26 cellular contexts compared by ENCODE assay signal in genomic region chr13:103898481-103898880, GRCh38.
DNase-seq lines count a peak whose midpoint lies in the region; ATAC-seq and TF ChIP-seq lines count a peak whose summit lies in the region.
"Had no signal": no experiment of that assay in that cellular context is flagged by ENCODE, and none has a peak within 500 bp of the region (broad histone marks: within the 10 kb centered on the region; RNA-seq: fewer than 3 reads in every experiment).

No MANE protein-coding gene starts in this region.

- H3K9me3 Mint-ChIP-seq in GM23338: no peaks in the 10 kb centered on the region
- peaks cover 0 to 6% (median 2%) of the 10 kb centered on the region in 7 donors for H3K9me3 Mint-ChIP-seq in CD14-positive monocyte
- H3K9me3 Mint-ChIP-seq: CD8-positive, alpha-beta T cell had no signal

- no peak overlapping the region for H3K4me3 ChIP-seq in GM23338
- no peak overlapping the region for H3K4me3 ChIP-seq in mesendoderm (ENCODE audit: low read length)
- H3K4me3 ChIP-seq: A549, GM12878, K562, MG63 had no signal

- H3K27ac Mint-ChIP-seq in GM23338 (no peak overlapping the region), CD14-positive monocyte (no peak overlapping the region)
- H3K27ac Mint-ChIP-seq: CD8-positive, alpha-beta T cell had no signal

- in situ Hi-C loops in SK-MEL-5 (cut with HindIII; ENCODE audit: low pct_unique_long_range_greater_than_20kb, low sequenced_read_pairs): no loop called here

- H3K36me3 Mint-ChIP-seq in GM23338 (ENCODE audit: low read depth) (no peaks in the 10 kb centered on the region), CD14-positive monocyte (no peaks in the 10 kb centered on the region)
- H3K36me3 Mint-ChIP-seq: CD8-positive, alpha-beta T cell had no signal

- peak; percentile 67 for ATAC-seq in GM23338
- ATAC-seq in GM18867 (IDR thresholded peaks at IDR 0.05; ENCODE audit: unreplicated experiment): no peak
- ATAC-seq: A549; CD8-positive, alpha-beta T cell; GM12878; K562 had no signal

- no peaks in the 10 kb centered on the region for H3F3A ChIP-seq in GM23338 (replicated peaks; ENCODE audit: low read depth)

- H2AK5ac ChIP-seq in mesendoderm (ENCODE audit: low read length): no peak overlapping the region

- TF ChIP-seq CTCF in GM23338 (conservative IDR thresholded peaks at IDR 0.05; ENCODE audit: low read depth in 2 of 2) (peak in 1 of 2 experiments; percentile 52; a peak in 2 of 4 replicates), CD14-positive monocyte (IDR thresholded peaks at IDR 0.05) (no peak)

- H3K4ac ChIP-seq in mesendoderm (ENCODE audit: low read depth, low read length): no peak overlapping the region

- no peak overlapping the region for H3K27ac ChIP-seq in GM23338 (ENCODE audit: low read depth)
- H3K27ac ChIP-seq in mesendoderm (ENCODE audit: low read depth, low read length): no peak overlapping the region
- H3K27ac ChIP-seq: A549 had no signal

- no peak overlapping the region for H3K18ac ChIP-seq in mesendoderm (ENCODE audit: low read length)

- no peak overlapping the region for H4K5ac ChIP-seq in mesendoderm (ENCODE audit: low read length)

- H3K27me3 ChIP-seq in GM23338 (ENCODE audit: insufficient read depth) (no peaks in the 10 kb centered on the region), mesendoderm (ENCODE audit: insufficient read depth, low read length, poor library complexity) (no peaks in the 10 kb centered on the region)
- H3K27me3 ChIP-seq: MG63 had no signal

- H3K27me3 Mint-ChIP-seq in GM23338 (ENCODE audit: insufficient read depth, low read depth, poor library complexity) (no peaks in the 10 kb centered on the region), CD14-positive monocyte (ENCODE audit: low read depth in 3 of 3) (no peaks in the 10 kb centered on the region)

- intact Hi-C loops in CD14-positive monocyte (cut with micrococcal nuclease): no loop called here

- DNase-seq in GM23338 (ENCODE audit: low spot score): peak; percentile 6
- peak; percentile 64 for DNase-seq in SK-MEL-5 (ENCODE audit: low read depth, low spot score)
- peak; percentile 31 for DNase-seq in foreskin melanocyte
- DNase-seq in mesendoderm: peak; percentile 38
- DNase-seq in inferior parietal cortex (ENCODE audit: extremely low spot score): no peak
- DNase-seq in 8988T: no peak
- no peak for DNase-seq in CD14-positive monocyte (ENCODE audit: low spot score)
- DNase-seq: AML-193; C1 segment of cervical spinal cord; Caco-2; CD8-positive, alpha-beta T cell; GDM1; Kasumi-1; MG63; NCI-H1105 treated with DMSO at 0.1 percent for 48 hours; NCI-H146; NCI-H1930; NCI-H2107; NCI-H446; NCI-H524 treated with DMSO at 0.1 percent for 48 hours; NCI-H774; Right ventricle myocardium superior had no signal

- H2BK5ac ChIP-seq in mesendoderm (ENCODE audit: low read length): no peak overlapping the region

- H4K8ac ChIP-seq in mesendoderm (ENCODE audit: low read depth, low read length): no peak overlapping the region

- no peak overlapping the region for H3K23ac ChIP-seq in mesendoderm (ENCODE audit: low read length)

- H3K79me2 ChIP-seq in GM23338 (replicated peaks; ENCODE audit: insufficient read depth) (no peaks in the 10 kb centered on the region), mesendoderm (ENCODE audit: control insufficient read depth, insufficient read depth, low read length) (no peaks in the 10 kb centered on the region)

- no peaks in the 10 kb centered on the region for H3K4me1 Mint-ChIP-seq in GM23338
- H3K4me1 Mint-ChIP-seq in CD14-positive monocyte: no peaks in the 10 kb centered on the region

- no peaks in the 10 kb centered on the region for H3K9me2 ChIP-seq in GM23338 (ENCODE audit: insufficient read depth)

- no peak overlapping the region for H3K9ac ChIP-seq in mesendoderm (ENCODE audit: low read length)

- no peaks in the 10 kb centered on the region for H3K79me1 ChIP-seq in mesendoderm (ENCODE audit: low read length)

- H3K4me2 ChIP-seq in GM23338: no peak overlapping the region
- no peak overlapping the region for H3K4me2 ChIP-seq in mesendoderm (ENCODE audit: low read length)
- H3K4me2 ChIP-seq: A549 had no signal

- H2BK15ac ChIP-seq in mesendoderm (replicated peaks; ENCODE audit: low read depth): no peak overlapping the region

- no CpG with 5 or more reads among the region's 2 CpGs for WGBS in mesendoderm (ENCODE audit: extremely low coverage, insufficient coverage, low lambda C conversion rate)

- H3K36me3 ChIP-seq in GM23338 (ENCODE audit: insufficient read depth) (no peaks in the 10 kb centered on the region), mesendoderm (ENCODE audit: control insufficient read depth, insufficient read depth, low read length) (no peaks in the 10 kb centered on the region)
- H3K36me3 ChIP-seq: MG63 had no signal

- no peak overlapping the region for H2AFZ ChIP-seq in GM23338

- H4K20me1 ChIP-seq in GM23338 (replicated peaks; ENCODE audit: insufficient read depth): no peaks in the 10 kb centered on the region

- no peak overlapping the region for H2BK120ac ChIP-seq in mesendoderm (ENCODE audit: low read depth, low read length)

- no peaks in the 10 kb centered on the region for H3K4me1 ChIP-seq in GM23338 (ENCODE audit: insufficient read depth)
- H3K4me1 ChIP-seq in mesendoderm (ENCODE audit: control insufficient read depth, low read depth, low read length): no peaks in the 10 kb centered on the region
- H3K4me1 ChIP-seq: A549, Caco-2 had no signal

- no peak overlapping the region for H3K4me3 Mint-ChIP-seq in GM23338
- no peak overlapping the region for H3K4me3 Mint-ChIP-seq in CD14-positive monocyte
- H3K4me3 Mint-ChIP-seq: CD8-positive, alpha-beta T cell had no signal

- no peak overlapping the region for H3K56ac ChIP-seq in mesendoderm (ENCODE audit: low read length)

TF ChIP-seq in GM23338, 12 proteins besides CTCF, POLR2A, EP300 and RAD21 (continues in another document):
- TF ChIP-seq NANOG (IDR thresholded peaks at IDR 0.05; ENCODE audit: borderline replicate concordance): no peak
- no peak for TF ChIP-seq EZH2 (IDR thresholded peaks at IDR 0.05; ENCODE audit: low read depth, unreplicated experiment)
- TF ChIP-seq, protein P1, sequence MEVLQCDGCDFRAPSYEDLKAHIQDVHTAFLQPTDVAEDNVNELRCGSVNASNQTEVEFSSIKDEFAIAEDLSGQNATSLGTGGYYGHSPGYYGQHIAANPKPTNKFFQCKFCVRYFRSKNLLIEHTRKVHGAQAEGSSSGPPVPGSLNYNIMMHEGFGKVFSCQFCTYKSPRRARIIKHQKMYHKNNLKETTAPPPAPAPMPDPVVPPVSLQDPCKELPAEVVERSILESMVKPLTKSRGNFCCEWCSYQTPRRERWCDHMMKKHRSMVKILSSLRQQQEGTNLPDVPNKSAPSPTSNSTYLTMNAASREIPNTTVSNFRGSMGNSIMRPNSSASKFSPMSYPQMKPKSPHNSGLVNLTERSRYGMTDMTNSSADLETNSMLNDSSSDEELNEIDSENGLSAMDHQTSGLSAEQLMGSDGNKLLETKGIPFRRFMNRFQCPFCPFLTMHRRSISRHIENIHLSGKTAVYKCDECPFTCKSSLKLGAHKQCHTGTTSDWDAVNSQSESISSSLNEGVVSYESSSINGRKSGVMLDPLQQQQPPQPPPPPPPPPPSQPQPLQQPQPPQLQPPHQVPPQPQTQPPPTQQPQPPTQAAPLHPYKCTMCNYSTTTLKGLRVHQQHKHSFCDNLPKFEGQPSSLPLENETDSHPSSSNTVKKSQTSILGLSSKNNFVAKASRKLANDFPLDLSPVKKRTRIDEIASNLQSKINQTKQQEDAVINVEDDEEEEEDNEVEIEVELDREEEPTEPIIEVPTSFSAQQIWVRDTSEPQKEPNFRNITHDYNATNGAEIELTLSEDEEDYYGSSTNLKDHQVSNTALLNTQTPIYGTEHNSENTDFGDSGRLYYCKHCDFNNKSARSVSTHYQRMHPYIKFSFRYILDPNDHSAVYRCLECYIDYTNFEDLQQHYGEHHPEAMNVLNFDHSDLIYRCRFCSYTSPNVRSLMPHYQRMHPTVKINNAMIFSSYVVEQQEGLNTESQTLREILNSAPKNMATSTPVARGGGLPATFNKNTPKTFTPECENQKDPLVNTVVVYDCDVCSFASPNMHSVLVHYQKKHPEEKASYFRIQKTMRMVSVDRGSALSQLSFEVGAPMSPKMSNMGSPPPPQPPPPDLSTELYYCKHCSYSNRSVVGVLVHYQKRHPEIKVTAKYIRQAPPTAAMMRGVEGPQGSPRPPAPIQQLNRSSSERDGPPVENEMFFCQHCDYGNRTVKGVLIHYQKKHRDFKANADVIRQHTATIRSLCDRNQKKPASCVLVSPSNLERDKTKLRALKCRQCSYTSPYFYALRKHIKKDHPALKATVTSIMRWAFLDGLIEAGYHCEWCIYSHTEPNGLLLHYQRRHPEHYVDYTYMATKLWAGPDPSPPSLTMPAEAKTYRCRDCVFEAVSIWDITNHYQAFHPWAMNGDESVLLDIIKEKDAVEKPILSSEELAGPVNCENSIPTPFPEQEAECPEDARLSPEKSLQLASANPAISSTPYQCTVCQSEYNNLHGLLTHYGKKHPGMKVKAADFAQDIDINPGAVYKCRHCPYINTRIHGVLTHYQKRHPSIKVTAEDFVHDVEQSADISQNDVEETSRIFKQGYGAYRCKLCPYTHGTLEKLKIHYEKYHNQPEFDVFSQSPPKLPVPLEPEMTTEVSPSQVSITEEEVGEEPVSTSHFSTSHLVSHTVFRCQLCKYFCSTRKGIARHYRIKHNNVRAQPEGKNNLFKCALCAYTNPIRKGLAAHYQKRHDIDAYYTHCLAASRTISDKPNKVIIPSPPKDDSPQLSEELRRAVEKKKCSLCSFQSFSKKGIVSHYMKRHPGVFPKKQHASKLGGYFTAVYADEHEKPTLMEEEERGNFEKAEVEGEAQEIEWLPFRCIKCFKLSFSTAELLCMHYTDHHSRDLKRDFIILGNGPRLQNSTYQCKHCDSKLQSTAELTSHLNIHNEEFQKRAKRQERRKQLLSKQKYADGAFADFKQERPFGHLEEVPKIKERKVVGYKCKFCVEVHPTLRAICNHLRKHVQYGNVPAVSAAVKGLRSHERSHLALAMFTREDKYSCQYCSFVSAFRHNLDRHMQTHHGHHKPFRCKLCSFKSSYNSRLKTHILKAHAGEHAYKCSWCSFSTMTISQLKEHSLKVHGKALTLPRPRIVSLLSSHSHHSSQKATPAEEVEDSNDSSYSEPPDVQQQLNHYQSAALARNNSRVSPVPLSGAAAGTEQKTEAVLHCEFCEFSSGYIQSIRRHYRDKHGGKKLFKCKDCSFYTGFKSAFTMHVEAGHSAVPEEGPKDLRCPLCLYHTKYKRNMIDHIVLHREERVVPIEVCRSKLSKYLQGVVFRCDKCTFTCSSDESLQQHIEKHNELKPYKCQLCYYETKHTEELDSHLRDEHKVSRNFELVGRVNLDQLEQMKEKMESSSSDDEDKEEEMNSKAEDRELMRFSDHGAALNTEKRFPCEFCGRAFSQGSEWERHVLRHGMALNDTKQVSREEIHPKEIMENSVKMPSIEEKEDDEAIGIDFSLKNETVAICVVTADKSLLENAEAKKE (CRISPR knock-in tag; IDR thresholded peaks at IDR 0.05): no peak
- no peak for TF ChIP-seq EZH2phosphoT487 (IDR thresholded peaks at IDR 0.05; ENCODE audit: unreplicated experiment)
- no peak for TF ChIP-seq JUNB (IDR thresholded peaks at IDR 0.05; ENCODE audit: unreplicated experiment)
- TF ChIP-seq ZNF331 (CRISPR knock-in tag; IDR thresholded peaks at IDR 0.05; ENCODE audit: low read depth): no peak
- TF ChIP-seq CREB1 (CRISPR knock-in tag; IDR thresholded peaks at IDR 0.05; ENCODE audit: low read depth): no peak

Comparison
In these comparisons a context has a peak if more than half of its experiments do, and no peak if none do; other contexts are left out.
1. DNase-seq: peak in GM23338 (single experiment), SK-MEL-5 (single experiment), foreskin melanocyte (single experiment) and mesendoderm (single experiment); none in inferior parietal cortex (single experiment), 8988T (single experiment) and CD14-positive monocyte (single experiment).